Comparison of ENCODE assay signal across 8 cellular contexts in the genomic region with DNA sequence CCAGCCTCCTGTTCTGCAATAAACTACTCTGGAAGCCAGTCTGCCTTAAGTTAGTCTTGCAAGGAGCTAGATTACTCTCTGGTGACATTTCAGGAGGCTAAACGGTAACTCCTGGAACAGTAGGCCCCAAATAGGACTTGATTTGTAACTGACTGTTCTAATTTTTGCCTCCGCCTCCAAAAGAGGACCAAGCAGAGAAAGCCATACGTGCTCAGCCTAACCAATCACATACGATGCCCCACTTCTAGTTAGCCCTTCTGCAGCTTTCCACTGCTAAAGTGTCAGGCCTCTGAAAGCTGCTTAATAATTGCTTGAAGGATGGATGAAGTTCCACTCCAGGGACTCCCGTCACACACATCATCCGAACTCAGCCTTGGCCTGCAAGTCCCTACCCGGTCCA. TPM values are rescaled to one million over a fixed set of nuclear protein-coding genes. Genes with fewer than 3 reads are reported as not detected.
DNase-seq lines count a peak whose midpoint lies in the region; ATAC-seq and TF ChIP-seq lines count a peak whose summit lies in the region.

No MANE protein-coding gene starts in this region.

- peak overlapping the region; percentile 93 for H3K4me3 Mint-ChIP-seq in activated naive CD8-positive, alpha-beta T cell
- H3K4me3 Mint-ChIP-seq in stimulated activated effector memory CD8-positive, alpha-beta T cell treated with anti-CD3 and anti-CD28 coated beads, Interleukin-12 subunit alpha, Interleukin-12 subunit beta, amount 100 ng/mL, for 72 hours: peak overlapping the region; percentile 79

- H3K9me3 ChIP-seq in cardiac muscle cell (ENCODE audit: low read depth): no peaks in the 10 kb centered on the region

- DNase-seq in cardiac muscle cell (ENCODE audit: low read depth in 1 of 2, low spot score in 1 of 2) (peak; percentile 33 to 37), left ventricle myocardium superior (no peak), SHP77 (lab: John Stamatoyannopoulos, UW) (no peak)
- no peak for DNase-seq in stimulated activated effector memory CD8-positive, alpha-beta T cell treated with anti-CD3 and anti-CD28 coated beads, Interleukin-12 subunit alpha, Interleukin-12 subunit beta, amount 100 ng/mL, for 72 hours (ENCODE audit: low spot score in 2 of 2)
- DNase-seq in stimulated activated CD4-positive, alpha-beta T cell treated with anti-CD3 and anti-CD28 coated beads, Interleukin-4, amount 100 ng/mL, for 1 hour: no peak

- peak overlapping the region; percentile 96 for H3K27ac ChIP-seq in cardiac muscle cell

- H3K4me1 Mint-ChIP-seq in activated naive CD8-positive, alpha-beta T cell (ENCODE audit: low read depth): peaks cover 37% of the 10 kb centered on the region
- H3K4me1 Mint-ChIP-seq in stimulated activated effector memory CD8-positive, alpha-beta T cell treated with anti-CD3 and anti-CD28 coated beads, Interleukin-12 subunit alpha, Interleukin-12 subunit beta, amount 100 ng/mL, for 72 hours: peaks cover 28% of the 10 kb centered on the region

- ATAC-seq in left ventricle myocardium superior (no peak), GM18505 (IDR thresholded peaks at IDR 0.05; ENCODE audit: unreplicated experiment) (no peak)
- ATAC-seq in stimulated activated effector memory CD8-positive, alpha-beta T cell treated with anti-CD3 and anti-CD28 coated beads, Interleukin-12 subunit alpha, Interleukin-12 subunit beta, amount 100 ng/mL, for 72 hours: no peak

- no peaks in the 10 kb centered on the region for H3K27me3 Mint-ChIP-seq in activated naive CD8-positive, alpha-beta T cell

- no peaks in the 10 kb centered on the region for H3K27me3 ChIP-seq in cardiac muscle cell

- H3K27ac Mint-ChIP-seq in activated naive CD8-positive, alpha-beta T cell: peak overlapping the region; percentile 89
- H3K27ac Mint-ChIP-seq in stimulated activated effector memory CD8-positive, alpha-beta T cell treated with anti-CD3 and anti-CD28 coated beads, Interleukin-12 subunit alpha, Interleukin-12 subunit beta, amount 100 ng/mL, for 72 hours: peak overlapping the region; percentile 95

- H3K4me3 ChIP-seq in cardiac muscle cell (peak overlapping the region; percentile 57), iPS-11a (ENCODE audit: low read depth, low read length) (peak overlapping the region; percentile 94)

- peaks cover 12% of the 10 kb centered on the region for H3K4me1 ChIP-seq in cardiac muscle cell (ENCODE audit: low read depth)

- no peaks in the 10 kb centered on the region for H3K9me3 Mint-ChIP-seq in activated naive CD8-positive, alpha-beta T cell (ENCODE audit: low read depth)
- no peaks in the 10 kb centered on the region for H3K9me3 Mint-ChIP-seq in stimulated activated effector memory CD8-positive, alpha-beta T cell treated with anti-CD3 and anti-CD28 coated beads, Interleukin-12 subunit alpha, Interleukin-12 subunit beta, amount 100 ng/mL, for 72 hours

- H3K36me3 Mint-ChIP-seq in activated naive CD8-positive, alpha-beta T cell: peaks cover 20% of the 10 kb centered on the region
- peaks cover 37% of the 10 kb centered on the region for H3K36me3 Mint-ChIP-seq in stimulated activated effector memory CD8-positive, alpha-beta T cell treated with anti-CD3 and anti-CD28 coated beads, Interleukin-12 subunit alpha, Interleukin-12 subunit beta, amount 100 ng/mL, for 72 hours

- TF ChIP-seq CTCF in cardiac muscle cell (IDR thresholded peaks at IDR 0.05; ENCODE audit: low read depth, low read length): no peak

- intact Hi-C loops in left ventricle myocardium superior (cut with micrococcal nuclease): no loop called here

- no peak for TF ChIP-seq POLR2A in GM18505 (IDR thresholded peaks at IDR 0.05; ENCODE audit: borderline replicate concordance, extremely low read depth, insufficient read depth, insufficient read length)

- H3K36me3 ChIP-seq in cardiac muscle cell: peaks cover 11% of the 10 kb centered on the region

RNA-seq across cellular contexts. Expression of gene ZNF805, which starts 0.7 kb away (rescaled TPM):
- 13.7 and 20.2 TPM in 2 replicates for total RNA-seq in cardiac muscle cell
- polyA plus RNA-seq in cardiac muscle cell: 4.8 TPM in 2 replicates
- total RNA-seq in left ventricle myocardium superior: 9.0 TPM

RNA-seq across cellular contexts. Expression of gene AURKC, which starts 10.4 kb away (rescaled TPM):
- total RNA-seq in cardiac muscle cell (0.46 and 1.3 TPM in 2 replicates), left ventricle myocardium superior (1.5 TPM)
- 2.9 TPM in 1 of 2 replicates, not detected in the other for polyA plus RNA-seq in cardiac muscle cell

RNA-seq across cellular contexts. Expression of gene ZNF460, which starts 39.1 kb away (rescaled TPM):
- 28.0 and 59.4 TPM in 2 replicates for total RNA-seq in cardiac muscle cell
- 1.8 and 5.9 TPM in 2 replicates for polyA plus RNA-seq in cardiac muscle cell
- 26.4 TPM for total RNA-seq in left ventricle myocardium superior

RNA-seq across cellular contexts. Expression of gene ZNF264, which starts 49.9 kb away (rescaled TPM):
- total RNA-seq in cardiac muscle cell (29.1 and 50.5 TPM in 2 replicates), left ventricle myocardium superior (19.4 TPM)
- polyA plus RNA-seq in cardiac muscle cell: 2.9 and 3.8 TPM in 2 replicates

Comparison
In these comparisons a context has a peak if more than half of its experiments do, and no peak if none do; other contexts are left out.
1. DNase-seq: peak in cardiac muscle cell (2 of 2); none in left ventricle myocardium superior (single experiment), stimulated activated effector memory CD8-positive, alpha-beta T cell treated with anti-CD3 and anti-CD28 coated beads, Interleukin-12 subunit alpha, Interleukin-12 subunit beta, amount 100 ng/mL, for 72 hours (0 of 2), SHP77 (0 of 2) and stimulated activated CD4-positive, alpha-beta T cell treated with anti-CD3 and anti-CD28 coated beads, Interleukin-4, amount 100 ng/mL, for 1 hour (single experiment).